20 cellular contexts compared by ENCODE assay signal in the genomic region with DNA sequence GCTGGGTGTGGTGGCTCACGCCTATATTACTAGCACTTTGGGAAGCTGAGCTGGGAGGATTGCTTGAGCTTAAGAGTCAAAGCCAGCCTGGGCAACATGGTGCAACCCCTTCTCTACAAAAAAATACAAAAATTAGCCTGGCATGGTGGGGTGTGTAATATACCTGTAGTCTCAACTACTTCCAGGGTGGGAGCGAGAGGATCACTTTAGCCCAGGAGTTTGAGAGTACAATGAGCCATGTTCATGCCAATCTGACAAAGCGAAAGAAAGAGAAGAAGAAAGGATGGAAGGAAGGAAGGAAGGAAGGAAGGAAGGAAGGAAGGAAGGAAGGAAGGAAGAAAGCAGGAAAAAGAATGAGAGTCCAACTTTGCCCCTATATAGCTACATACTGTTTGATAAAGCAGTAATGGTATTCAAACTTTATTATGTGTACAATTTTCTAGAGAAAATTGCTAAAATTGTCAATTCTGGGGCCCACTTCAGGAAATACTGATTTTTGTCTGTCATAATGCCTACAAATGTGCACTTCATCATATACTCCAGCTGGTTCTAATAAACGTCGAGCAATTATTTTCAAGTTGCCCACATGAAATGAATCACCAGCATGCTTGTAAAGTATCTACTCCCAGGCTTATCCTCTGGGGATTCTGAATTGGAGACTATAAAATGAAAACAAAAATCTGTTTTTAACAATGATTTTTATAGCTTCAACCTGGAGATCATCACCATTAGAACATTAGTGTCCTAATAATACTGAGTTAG.
"Had no signal": no experiment of that assay in that cellular context is flagged by ENCODE, and none has a peak within 500 bp of the region (broad histone marks: within the 10 kb centered on the region; RNA-seq: fewer than 3 reads in every experiment).

No MANE protein-coding gene starts in this region.

- DNase-seq: activated CD4-positive, alpha-beta T cell treated with anti-CD3 and anti-CD28 coated beads, Interleukin-2, amount 50 U/mL, for 1 hour; activated CD4-positive, CD25-positive, alpha-beta regulatory T cell treated with anti-CD3 and anti-CD28 coated beads, Interleukin-2, amount 50 U/mL, for 72 hours; activated CD8-positive, alpha-beta memory T cell treated with anti-CD3 and anti-CD28 coated beads for 24 hours; activated CD8-positive, alpha-beta memory T cell treated with anti-CD3 and anti-CD28 coated beads, Interleukin-2, amount 50 U/mL, for 48 hours; activated effector memory CD4-positive, alpha-beta T cell treated with anti-CD3 and anti-CD28 coated beads, Interleukin-2, amount 50 U/mL, for 16 hours; activated naive CD4-positive, alpha-beta T cell treated with anti-CD3 and anti-CD28 coated beads, Interleukin-2, amount 50 U/mL, for 16 hours; activated T-cell treated with anti-CD3 and anti-CD28 coated beads, Interleukin-2, amount 50 U/mL, for 72 hours; cerebellar nuclear complex; dermis blood vessel endothelial cell; effector memory CD4-positive, alpha-beta T cell; naive thymus-derived CD4-positive, alpha-beta T cell; stimulated activated CD4-positive, alpha-beta T cell treated with anti-CD3 and anti-CD28 coated beads, Interleukin-4, amount 100 ng/mL, for 24 hours; stimulated activated naive B cell treated with anti-CD40 and anti-IgM and Interleukin-4, amounts not matched to agents 10 μg/mL and 1 μg/mL and 100 μg/mL, for 72 hours; T-helper 17 cell; upper lobe of left lung had no signal

- H3K27me3 ChIP-seq: ascending aorta, neural progenitor cell, upper lobe of left lung had no signal

- H3K4me3 ChIP-seq: ascending aorta, neural progenitor cell, thoracic aorta, upper lobe of left lung had no signal

- H3K36me3 ChIP-seq: ascending aorta, neural progenitor cell, thoracic aorta, upper lobe of left lung had no signal

- H3K27ac ChIP-seq: ascending aorta, neural progenitor cell, parathyroid adenoma, thoracic aorta, upper lobe of left lung, VCaP had no signal

- H3K4me1 ChIP-seq: ascending aorta, neural progenitor cell, parathyroid adenoma, upper lobe of left lung had no signal

- H3K9me3 ChIP-seq: ascending aorta, thoracic aorta, upper lobe of left lung had no signal
